Comparison of ENCODE assay signal across 14 cellular contexts in the genomic region with DNA sequence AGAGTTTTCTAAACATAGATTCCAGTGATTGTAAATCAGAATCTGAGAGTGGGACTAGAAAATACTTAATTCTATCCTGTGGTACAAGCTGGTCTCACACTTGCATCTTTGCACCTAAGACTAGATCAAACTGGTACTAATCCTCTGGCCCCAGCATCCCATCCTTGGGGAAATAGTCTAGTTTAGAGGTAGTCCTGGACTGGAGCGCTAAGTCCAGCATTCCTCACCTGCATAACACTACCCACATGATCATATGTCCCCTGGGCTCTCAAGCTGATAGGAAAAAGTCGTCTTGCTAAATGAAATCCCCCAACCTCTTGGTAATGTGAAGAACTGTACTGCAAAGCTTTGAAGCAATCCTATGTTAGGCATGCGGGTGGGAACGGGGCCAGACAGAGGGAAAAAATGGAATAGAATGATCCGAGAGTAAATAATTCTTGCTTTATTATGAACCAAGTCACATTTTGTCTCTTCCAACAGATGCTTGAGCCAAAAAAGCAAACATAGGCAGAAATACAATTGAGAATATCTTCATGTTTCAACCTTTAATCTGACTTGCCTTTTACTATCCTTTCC. TPM values are rescaled to one million over a fixed set of nuclear protein-coding genes. Genes with fewer than 3 reads are reported as not detected.
A peak's percentile ranks its signal among the peaks of the same experiment; 100 is the strongest.
DNase-seq lines count a peak whose midpoint lies in the region; ATAC-seq, FAIRE-seq and TF ChIP-seq lines count a peak whose summit lies in the region.
"Had no signal": no experiment of that assay in that cellular context is flagged by ENCODE, and none has a peak within 500 bp of the region (broad histone marks: within the 10 kb centered on the region; RNA-seq: fewer than 3 reads in every experiment).

No MANE protein-coding gene starts in this region.

- TF ChIP-seq RAD21 in IMR-90 (IDR thresholded peaks at IDR 0.05; ENCODE audit: low read length): no peak

- intact Hi-C loops in CD4-positive, alpha-beta memory T cell (cut with micrococcal nuclease): no loop called here
- intact Hi-C loops in IMR-90 (cut with micrococcal nuclease): no loop called here

- H2BK15ac ChIP-seq in IMR-90 (ENCODE audit: low read depth, low read length): no peak overlapping the region

- CTCF ChIA-PET in CD4-positive, alpha-beta memory T cell (lab: Charles Lee; ENCODE audit: partially characterized antibody): interaction anchor here (1.6 to 8.4 kb wide), 3 partner anchors 13 to 23 kb away, joined by 5 to 97 read pairs (median 5); a partner anchor contains a TSS
- CTCF ChIA-PET in IMR-90 (lab: Yijun Ruan, JAX): interaction anchor here (0.6 to 1.1 kb wide), 4 partner anchors 10 to 202 kb away, joined by 3 read pairs; no protein-coding TSS in a partner anchor

- H2AK5ac ChIP-seq in IMR-90 (ENCODE audit: low read depth, low read length): no peak overlapping the region

- POLR2A ChIA-PET in CD4-positive, alpha-beta memory T cell (lab: Charles Lee; ENCODE audit: partially characterized antibody): interaction anchor here (25.0 kb wide), 1 partner anchor 16 kb away, joined by 1465 read pairs; a partner anchor contains a TSS
- POLR2A ChIA-PET in IMR-90 (lab: Charles Lee; ENCODE audit: unreplicated experiment): no interaction called here

- peaks cover 11 to 32% of the 10 kb centered on the region in 2 experiments; a peak in 3 of 4 replicates for H3K79me1 ChIP-seq in IMR-90 (ENCODE audit: low read depth in 1 of 2, low read length in 2 of 2)

- peak overlapping the region; percentile 44 to 100 (median 68) for H3K27ac Mint-ChIP-seq in CD4-positive, alpha-beta memory T cell
- H3K27ac Mint-ChIP-seq in astrocyte (ENCODE audit: unreplicated experiment) (peak overlapping the region; percentile 30), neural progenitor cell (no peak overlapping the region)

- H3K9me1 ChIP-seq in IMR-90 (ENCODE audit: insufficient read depth, low read length): peaks cover 7% of the 10 kb centered on the region

- no peak overlapping the region for H3K14ac ChIP-seq in IMR-90 (replicated peaks; ENCODE audit: low read depth, low read length)

- peaks cover 40% of the 10 kb centered on the region for H3K36me3 ChIP-seq in CD4-positive, alpha-beta memory T cell (ENCODE audit: insufficient read depth, low read length)
- H3K36me3 ChIP-seq in IMR-90 (ENCODE audit: control insufficient read depth, insufficient read depth, low read length) (peaks cover 30% of the 10 kb centered on the region), astrocyte (ENCODE audit: insufficient read depth, low read length) (peaks cover 40% of the 10 kb centered on the region), neural progenitor cell (peaks cover 42% of the 10 kb centered on the region)

- H3K9me3 ChIP-seq in CD4-positive, alpha-beta memory T cell (ENCODE audit: control insufficient read depth in 1 of 2, low read length in 2 of 2): no peaks in the 10 kb centered on the region
- H3K9me3 ChIP-seq in IMR-90 (ENCODE audit: control insufficient read depth, insufficient read depth, low read length): no peaks in the 10 kb centered on the region
- no peaks in the 10 kb centered on the region for H3K9me3 ChIP-seq in astrocyte (ENCODE audit: insufficient read depth, low read depth, low read length)
- H3K9me3 ChIP-seq in neural progenitor cell (ENCODE audit: low read depth): no peaks in the 10 kb centered on the region

- no peak overlapping the region for H2BK20ac ChIP-seq in IMR-90 (ENCODE audit: low read depth, low read length)

- ATAC-seq in IMR-90 (ENCODE audit: low read depth) (no peak), omental fat pad (ENCODE audit: low FRiP score) (no peak), HG02973 (IDR thresholded peaks at IDR 0.05; ENCODE audit: unreplicated experiment) (no peak)
- ATAC-seq: effector memory CD8-positive, alpha-beta T cell had no signal

- H4K8ac ChIP-seq in IMR-90 (ENCODE audit: low read depth in 2 of 2, low read length in 2 of 2): no peak overlapping the region

- no peak overlapping the region for H3K9ac ChIP-seq in IMR-90 (ENCODE audit: low read depth, low read length)
- H3K9ac ChIP-seq in astrocyte (ENCODE audit: low read length): no peak overlapping the region
- H3K9ac ChIP-seq in neural progenitor cell: no peak overlapping the region

- H2AFZ ChIP-seq in IMR-90 (replicated peaks; ENCODE audit: low read length, poor library complexity) (no peak overlapping the region), astrocyte (ENCODE audit: low read depth, low read length) (no peak overlapping the region), neural progenitor cell (replicated peaks) (no peak overlapping the region)

- no peak overlapping the region for H2BK120ac ChIP-seq in IMR-90 (ENCODE audit: low read depth, low read length)

- peaks cover 0 to 3% (median 0%) of the 10 kb centered on the region in 8 donors for H3K9me3 Mint-ChIP-seq in CD4-positive, alpha-beta memory T cell
- H3K9me3 Mint-ChIP-seq in astrocyte (ENCODE audit: unreplicated experiment) (no peaks in the 10 kb centered on the region), neural progenitor cell (no peaks in the 10 kb centered on the region)
- H3K9me3 Mint-ChIP-seq: effector memory CD8-positive, alpha-beta T cell had no signal

- TF ChIP-seq POLR2A in IMR-90 (IDR thresholded peaks at IDR 0.05; ENCODE audit: low read depth, low read length): no peak

- H3K4ac ChIP-seq in IMR-90 (ENCODE audit: low read depth, low read length): no peak overlapping the region

- H4K91ac ChIP-seq in IMR-90 (ENCODE audit: insufficient read depth, low read depth, low read length): no peak overlapping the region

- no peak overlapping the region for H3K27ac ChIP-seq in CD4-positive, alpha-beta memory T cell (ENCODE audit: low read depth, low read length)
- no peak overlapping the region for H3K27ac ChIP-seq in IMR-90 (ENCODE audit: insufficient read depth, low read length)
- no peak overlapping the region for H3K27ac ChIP-seq in astrocyte (ENCODE audit: low read depth, low read length)
- H3K27ac ChIP-seq in neural progenitor cell: peak overlapping the region; percentile 53

- H3K4me2 ChIP-seq in IMR-90 (ENCODE audit: low read depth, low read length) (peak overlapping the region; percentile 22; the same call in 1 of the 2 replicates), astrocyte (ENCODE audit: low read length) (peak overlapping the region; percentile 3), neural progenitor cell (no peak overlapping the region)

- H3K4me3 ChIP-seq in CD4-positive, alpha-beta memory T cell (ENCODE audit: low read length in 2 of 2): no peak overlapping the region
- no peak overlapping the region for H3K4me3 ChIP-seq in IMR-90 (ENCODE audit: insufficient read depth, low read depth, low read length)
- no peak overlapping the region for H3K4me3 ChIP-seq in astrocyte (ENCODE audit: insufficient read depth, low read depth, low read length)
- H3K4me3 ChIP-seq in neural progenitor cell: no peak overlapping the region

- no peaks in the 10 kb centered on the region for H3K27me3 ChIP-seq in CD4-positive, alpha-beta memory T cell (ENCODE audit: insufficient read depth, low read length)
- no peaks in the 10 kb centered on the region for H3K27me3 ChIP-seq in IMR-90 (ENCODE audit: control insufficient read depth, insufficient read depth, low read length)
- no peaks in the 10 kb centered on the region for H3K27me3 ChIP-seq in astrocyte (ENCODE audit: insufficient read depth, low read length)
- no peaks in the 10 kb centered on the region for H3K27me3 ChIP-seq in neural progenitor cell

- H3K79me2 ChIP-seq in astrocyte (ENCODE audit: insufficient read depth, low read length) (peaks cover 86% of the 10 kb centered on the region), neural progenitor cell (ENCODE audit: low read depth) (peaks cover 96% of the 10 kb centered on the region)

- TF ChIP-seq CTCF in IMR-90 (conservative IDR thresholded peaks at IDR 0.05; ENCODE audit: low read depth, low read length) (no peak), astrocyte (IDR thresholded peaks at IDR 0.05; ENCODE audit: insufficient read depth, low read depth, low read length) (no peak), neural progenitor cell (IDR thresholded peaks at IDR 0.05) (no peak), omental fat pad (IDR thresholded peaks at IDR 0.05) (no peak)

- peaks cover 96% of the 10 kb centered on the region for H3F3A ChIP-seq in neural progenitor cell (ENCODE audit: low read depth)

- H4K5ac ChIP-seq in IMR-90 (ENCODE audit: low read depth, low read length): no peak overlapping the region

- H3K36me3 Mint-ChIP-seq in CD4-positive, alpha-beta memory T cell: peaks cover 53 to 73% of the 10 kb centered on the region in 2 donors
- H3K36me3 Mint-ChIP-seq in astrocyte (ENCODE audit: low read depth, unreplicated experiment) (peaks cover 17% of the 10 kb centered on the region), neural progenitor cell (peaks cover 44% of the 10 kb centered on the region)

- peaks cover 41 to 89% (median 59%) of the 10 kb centered on the region in 4 donors for H3K4me1 Mint-ChIP-seq in CD4-positive, alpha-beta memory T cell
- H3K4me1 Mint-ChIP-seq in astrocyte (ENCODE audit: low read depth, unreplicated experiment) (peaks cover 28% of the 10 kb centered on the region), neural progenitor cell (peaks cover 21% of the 10 kb centered on the region)

- no CpG with 5 or more reads among the region's 5 CpGs for WGBS in IMR-90 (ENCODE audit: extremely low coverage in 2 of 2, insufficient read length in 1 of 2), 2 experiments

- dilution Hi-C loops in IMR-90 (cut with HindIII; ENCODE audit: low sequenced_read_pairs, unreplicated experiment): no loop called here

- DNase-seq in CD4-positive, alpha-beta memory T cell: no peak
- DNase-seq in IMR-90: peak; percentile 8
- DNase-seq in astrocyte (ENCODE audit: low read depth): no peak
- no peak for DNase-seq in neural progenitor cell (ENCODE audit: low spot score)
- DNase-seq in cerebellar nuclear complex (lab: John Stamatoyannopoulos, UW): no peak
- DNase-seq in omental fat pad (ENCODE audit: low spot score): no peak
- no peak for DNase-seq in cerebellar cortex (ENCODE audit: low spot score)
- DNase-seq: activated gamma-delta T cell; effector memory CD8-positive, alpha-beta T cell; NCI-H524; nucleus accumbens; T-helper 9 cell had no signal

- no peak overlapping the region for H3K23ac ChIP-seq in IMR-90 (ENCODE audit: low read depth, low read length)

- H3K27me3 Mint-ChIP-seq in CD4-positive, alpha-beta memory T cell: no peaks in the 10 kb centered on the region
- H3K27me3 Mint-ChIP-seq in astrocyte (ENCODE audit: low read depth, unreplicated experiment) (no peaks in the 10 kb centered on the region), neural progenitor cell (ENCODE audit: insufficient read depth, low read depth) (peaks cover 4% of the 10 kb centered on the region)
- H3K27me3 Mint-ChIP-seq: effector memory CD8-positive, alpha-beta T cell had no signal

- no peak overlapping the region for H2BK5ac ChIP-seq in IMR-90 (ENCODE audit: low read depth, low read length, poor library complexity, severe bottlenecking)

- no peak overlapping the region for H3K56ac ChIP-seq in IMR-90 (ENCODE audit: extremely low read depth, insufficient read depth, low read length)

- no peak for FAIRE-seq in astrocyte (lab: Jason Lieb, UNC)
- FAIRE-seq: urothelium cell line had no signal

- no TSS peak for BruUV-seq in IMR-90 (replicated peaks; lab: Mats Ljungman, UMichigan)

- H3K4me3 Mint-ChIP-seq in CD4-positive, alpha-beta memory T cell: peak overlapping the region in 1 of 8 donors; percentile 25
- H3K4me3 Mint-ChIP-seq in astrocyte (ENCODE audit: unreplicated experiment): no peak overlapping the region
- no peak overlapping the region for H3K4me3 Mint-ChIP-seq in neural progenitor cell
- H3K4me3 Mint-ChIP-seq: effector memory CD8-positive, alpha-beta T cell had no signal

- in situ Hi-C loops in IMR-90 (cut with MboI; ENCODE audit: low sequenced_read_pairs): no loop called here

- no peak overlapping the region for H2AK9ac ChIP-seq in IMR-90 (replicated peaks; ENCODE audit: low read depth, low read length, poor library complexity)

- peaks cover 62% of the 10 kb centered on the region for H3K4me1 ChIP-seq in CD4-positive, alpha-beta memory T cell (ENCODE audit: insufficient read depth, low read length)
- H3K4me1 ChIP-seq in IMR-90 (ENCODE audit: control insufficient read depth, insufficient read depth, low read length): peaks cover 11% of the 10 kb centered on the region
- peaks cover 9% of the 10 kb centered on the region for H3K4me1 ChIP-seq in astrocyte (ENCODE audit: insufficient read depth, low read length)
- H3K4me1 ChIP-seq in neural progenitor cell: peaks cover 17% of the 10 kb centered on the region

- H4K20me1 ChIP-seq in IMR-90 (ENCODE audit: insufficient read depth, low read length): peaks cover 21% of the 10 kb centered on the region
- peaks cover 38% of the 10 kb centered on the region for H4K20me1 ChIP-seq in astrocyte (ENCODE audit: insufficient read depth, low read length)
- H4K20me1 ChIP-seq in neural progenitor cell (ENCODE audit: low read depth): peaks cover 28% of the 10 kb centered on the region

- H3K18ac ChIP-seq in IMR-90 (ENCODE audit: low read depth, low read length): no peak overlapping the region

RNA-seq across cellular contexts. Expression of a gene that starts 4.8 kb away (rescaled TPM):
- 10 to 100 TPM; 31.3 to 32.9 TPM for total RNA-seq in CD4-positive, alpha-beta memory T cell
- 10 to 100 TPM; 42.8 to 65.7 TPM for polyA plus RNA-seq in CD4-positive, alpha-beta memory T cell
- total RNA-seq in IMR-90 (2012; rRNA removed): 13.3 and 26.9 TPM in 2 replicates
- polyA plus RNA-seq in IMR-90 (2012; rRNA removed): 27.0 and 27.5 TPM in 2 replicates
- 4.6 and 8.8 TPM in 2 replicates for polyA plus RNA-seq in IMR-90 (2012; cell fraction: cytosol; rRNA removed)
- polyA plus RNA-seq in IMR-90 (2012; cell fraction: nucleus; rRNA removed; ENCODE audit: low replicate concordance): 1.7 and 15.7 TPM in 2 replicates
- total RNA-seq in astrocyte: 48.0 and 51.0 TPM in 2 replicates
- 24.0 and 81.6 TPM in 2 replicates for total RNA-seq in neural progenitor cell (ENCODE audit: low replicate concordance)
- 10 to 100 TPM; 19.4 to 43.2 (median 24.1) TPM for total RNA-seq in omental fat pad

RNA-seq across cellular contexts. Expression of a gene that starts 24.0 kb away (rescaled TPM):
- total RNA-seq in CD4-positive, alpha-beta memory T cell: 100 to 1,000 TPM; 370 to 385 TPM
- polyA plus RNA-seq in CD4-positive, alpha-beta memory T cell: 100 to 1,000 TPM; 126 to 357 TPM
- total RNA-seq in IMR-90 (2012; rRNA removed): 151 and 343 TPM in 2 replicates
- 144 and 169 TPM in 2 replicates for polyA plus RNA-seq in IMR-90 (2012; rRNA removed)
- polyA plus RNA-seq in IMR-90 (2012; cell fraction: cytosol; rRNA removed): 41.1 and 87.3 TPM in 2 replicates
- polyA plus RNA-seq in IMR-90 (2012; cell fraction: nucleus; rRNA removed; ENCODE audit: low replicate concordance): 31.2 and 90.2 TPM in 2 replicates
- 264 and 289 TPM in 2 replicates for total RNA-seq in astrocyte
- 543 and 856 TPM in 2 replicates for total RNA-seq in neural progenitor cell (ENCODE audit: low replicate concordance)
- total RNA-seq in omental fat pad: 100 to 1,000 TPM; 325 to 565 (median 451) TPM
